ENCODE assay signal across 15 cellular contexts in the genomic region with DNA sequence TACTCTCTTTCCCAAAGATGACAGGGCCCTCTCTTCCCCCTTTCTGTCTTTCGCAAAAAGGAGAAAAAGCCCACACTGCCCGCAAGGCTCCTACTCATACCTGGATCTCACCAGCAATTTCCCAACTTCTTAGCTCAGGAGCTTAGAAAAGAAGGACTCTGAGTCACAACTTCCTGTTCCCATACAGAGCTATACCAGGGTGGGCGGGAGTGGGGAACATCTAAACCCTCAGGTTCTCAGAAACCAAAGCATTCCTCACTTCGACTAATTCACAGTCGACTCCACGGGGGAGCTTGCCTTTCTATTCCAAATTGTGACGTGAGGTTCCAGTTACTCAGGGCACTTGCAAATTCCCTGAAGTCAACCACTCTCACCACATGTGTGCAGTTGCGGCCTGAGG.
DNase-seq lines count a peak whose midpoint lies in the region; ATAC-seq and TF ChIP-seq lines count a peak whose summit lies in the region.
"Had no signal": no experiment of that assay in that cellular context is flagged by ENCODE, and none has a peak within 500 bp of the region (broad histone marks: within the 10 kb centered on the region; RNA-seq: fewer than 3 reads in every experiment).

No MANE protein-coding gene starts in this region.

- DNase-seq in GM23338 (ENCODE audit: low spot score) (peak; percentile 61), RWPE1 (ENCODE audit: low spot score) (peak; percentile 27), epithelial cell of esophagus (ENCODE audit: low read depth) (peak; percentile 89), occipital lobe (lab: John Stamatoyannopoulos, UW) (peak; percentile 4), DMS79 (lab: John Stamatoyannopoulos, UW) (no peak), coronary artery (ENCODE audit: low spot score) (no peak), hepatic stellate cell (ENCODE audit: low spot score) (no peak), DMS 273 treated with DMSO at 0.1 percent for 48 hours (lab: John Stamatoyannopoulos, UW) (no peak)
- DNase-seq: activated CD8-positive, alpha-beta T cell treated with anti-CD3 and anti-CD28 coated beads, Interleukin-2, amount 10 ng/mL, durations not matched to agents 7 days and 5 days; anterior cingulate cortex; DMS53; NCI-H1436; stomach; uterus had no signal

- H3K79me2 ChIP-seq in GM23338 (replicated peaks; ENCODE audit: insufficient read depth), result no peaks in the 10 kb centered on the region

- H3K4me2 ChIP-seq in GM23338, result no peak overlapping the region

- no peaks in the 10 kb centered on the region for H3K36me3 Mint-ChIP-seq in GM23338 (ENCODE audit: low read depth)

- no peaks in the 10 kb centered on the region for H4K20me1 ChIP-seq in GM23338 (replicated peaks; ENCODE audit: insufficient read depth)

- H2AFZ ChIP-seq in GM23338, result peak overlapping the region; percentile 88

- peaks cover 2% of the 10 kb centered on the region for H3K27me3 Mint-ChIP-seq in GM23338 (ENCODE audit: insufficient read depth, low read depth, poor library complexity)

- peaks cover 4% of the 10 kb centered on the region; the same call in 1 of the 2 replicates for H3K9me2 ChIP-seq in GM23338 (ENCODE audit: insufficient read depth)

- no peaks in the 10 kb centered on the region for H3F3A ChIP-seq in GM23338 (replicated peaks; ENCODE audit: low read depth)

- TF ChIP-seq CTCF in GM23338 (conservative IDR thresholded peaks at IDR 0.05; ENCODE audit: low read depth in 2 of 2) (no peak), RWPE1 (conservative IDR thresholded peaks at IDR 0.05; ENCODE audit: low read depth) (no peak), epithelial cell of esophagus (IDR thresholded peaks at IDR 0.05; ENCODE audit: insufficient read depth, low read depth, low read length, missing control alignments) (no peak), coronary artery (IDR thresholded peaks at IDR 0.05) (no peak)

- no peaks in the 10 kb centered on the region for H3K9me3 Mint-ChIP-seq in GM23338

- H3K4me3 ChIP-seq in GM23338 (no peak overlapping the region), epithelial cell of esophagus (ENCODE audit: low read length) (no peak overlapping the region), coronary artery (no peak overlapping the region)
- H3K4me3 ChIP-seq: stomach, uterus had no signal

- H3K4me3 Mint-ChIP-seq in GM23338, result no peak overlapping the region
- H3K4me3 Mint-ChIP-seq: activated CD8-positive, alpha-beta T cell treated with anti-CD3 and anti-CD28 coated beads, Interleukin-2, amount 10 ng/mL, durations not matched to agents 7 days and 5 days had no signal

- peaks cover 8% of the 10 kb centered on the region for H3K4me1 Mint-ChIP-seq in GM23338

- POLR2A ChIA-PET in RWPE1 (lab: Yijun Ruan, JAX; ENCODE audit: low non-redundant PET), result no interaction called here

- H3K4me1 ChIP-seq in GM23338 (ENCODE audit: insufficient read depth), result no peaks in the 10 kb centered on the region
- H3K4me1 ChIP-seq: stomach, uterus had no signal

- H3K27ac Mint-ChIP-seq in GM23338, result peak overlapping the region; percentile 26; the same call in 1 of the 2 replicates
- H3K27ac Mint-ChIP-seq: activated CD8-positive, alpha-beta T cell treated with anti-CD3 and anti-CD28 coated beads, Interleukin-2, amount 10 ng/mL, durations not matched to agents 7 days and 5 days had no signal

- no peaks in the 10 kb centered on the region for H3K36me3 ChIP-seq in GM23338 (ENCODE audit: insufficient read depth)
- H3K36me3 ChIP-seq: stomach, uterus had no signal

- H3K27ac ChIP-seq in GM23338 (ENCODE audit: low read depth) (no peak overlapping the region), RWPE1 (peak overlapping the region; percentile 16; the same call in 1 of the 2 replicates), coronary artery (no peak overlapping the region)
- H3K27ac ChIP-seq: stomach, uterus had no signal

- H3K27me3 ChIP-seq in GM23338 (ENCODE audit: insufficient read depth), result no peaks in the 10 kb centered on the region
- H3K27me3 ChIP-seq: stomach, uterus had no signal

- ATAC-seq in GM23338, result peak; percentile 74
- ATAC-seq: activated CD8-positive, alpha-beta T cell treated with anti-CD3 and anti-CD28 coated beads, Interleukin-2, amount 10 ng/mL, durations not matched to agents 7 days and 5 days; HCT116 had no signal

- CTCF ChIA-PET in RWPE1 (lab: Yijun Ruan, JAX), result no interaction called here

TF ChIP-seq in GM23338, 12 proteins besides CTCF, POLR2A, EP300 and RAD21:
- 0 out of 2 replicates have a peak, but pooled peaks have one; percentile 28 for TF ChIP-seq CREB1 (CRISPR knock-in tag; IDR thresholded peaks at IDR 0.05; ENCODE audit: low read depth)
- TF ChIP-seq, protein P1, sequence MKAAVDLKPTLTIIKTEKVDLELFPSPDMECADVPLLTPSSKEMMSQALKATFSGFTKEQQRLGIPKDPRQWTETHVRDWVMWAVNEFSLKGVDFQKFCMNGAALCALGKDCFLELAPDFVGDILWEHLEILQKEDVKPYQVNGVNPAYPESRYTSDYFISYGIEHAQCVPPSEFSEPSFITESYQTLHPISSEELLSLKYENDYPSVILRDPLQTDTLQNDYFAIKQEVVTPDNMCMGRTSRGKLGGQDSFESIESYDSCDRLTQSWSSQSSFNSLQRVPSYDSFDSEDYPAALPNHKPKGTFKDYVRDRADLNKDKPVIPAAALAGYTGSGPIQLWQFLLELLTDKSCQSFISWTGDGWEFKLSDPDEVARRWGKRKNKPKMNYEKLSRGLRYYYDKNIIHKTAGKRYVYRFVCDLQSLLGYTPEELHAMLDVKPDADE (IDR thresholded peaks at IDR 0.05), result no peak
TF ChIP-seq in GM23338: peak in this region for 1.

Comparison
In these comparisons a context has a peak if more than half of its experiments do, and no peak if none do; other contexts are left out.
1. DNase-seq: peak in GM23338 (single experiment), RWPE1 (single experiment), epithelial cell of esophagus (single experiment) and occipital lobe (single experiment); none in DMS79 (single experiment), coronary artery (single experiment), hepatic stellate cell (single experiment) and DMS 273 treated with DMSO at 0.1 percent for 48 hours (single experiment).